Comparison of ENCODE assay signal across 8 cellular contexts in the genomic region with DNA sequence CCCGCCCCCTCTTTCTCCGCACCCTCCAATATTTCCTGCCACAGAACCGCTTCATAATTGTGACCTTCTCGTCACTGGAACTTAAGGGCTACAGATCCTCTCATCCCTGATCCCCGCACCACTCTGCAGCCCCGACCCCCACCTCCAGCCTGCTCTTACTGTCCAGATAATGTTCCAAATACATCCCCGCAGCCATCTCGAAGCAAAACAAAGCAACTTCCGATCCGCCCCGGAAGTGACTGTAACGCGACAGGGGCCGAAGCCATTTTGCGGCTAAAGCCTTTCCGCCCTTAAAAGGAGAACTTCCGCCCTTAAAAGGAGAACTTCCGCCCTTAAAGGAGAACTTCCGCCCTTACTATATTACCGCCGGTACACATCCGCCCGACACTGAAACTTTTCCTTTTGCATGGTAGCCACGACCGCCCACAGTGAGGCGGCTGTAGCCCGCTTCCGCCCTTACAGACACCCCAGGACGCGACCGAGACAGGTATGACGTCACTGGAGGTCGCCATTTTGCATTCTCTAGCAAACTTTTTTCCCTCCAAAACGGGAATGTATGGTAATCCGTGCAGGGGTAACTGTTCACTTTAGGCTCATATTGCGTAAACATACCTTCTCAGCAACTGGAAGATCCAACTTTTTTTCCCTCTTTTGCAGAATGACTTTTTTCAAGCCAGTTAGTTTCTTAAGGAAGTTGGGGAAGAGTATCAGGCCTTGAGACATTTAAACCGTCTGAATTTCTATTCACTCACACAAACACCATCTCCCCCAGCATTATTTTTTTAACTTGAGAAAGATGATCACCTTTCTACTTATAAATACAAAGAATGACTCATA. TPM values are rescaled to one million over a fixed set of nuclear protein-coding genes. Genes with fewer than 3 reads are reported as not detected.
DNase-seq lines count a peak whose midpoint lies in the region; ATAC-seq and TF ChIP-seq lines count a peak whose summit lies in the region.

A gene (minus strand): TSS at position 214 of the 837 bp plus-strand sequence. CDS start 18 bp downstream, at position 196.

- H3K27ac ChIP-seq in hepatocyte = peak within 1 kb of the TSS; percentile 77

- peaks cover 7% of the 10 kb centered on the region for H3K4me1 ChIP-seq in hepatocyte (ENCODE audit: insufficient read depth)

- no peaks in the 10 kb centered on the region for H3K36me3 ChIP-seq in hepatocyte (replicated peaks; ENCODE audit: insufficient read depth, low read depth)

- no peaks in the 10 kb centered on the region for H3K27me3 ChIP-seq in hepatocyte

- H3K4me3 ChIP-seq in hepatocyte = peak within 1 kb of the TSS; percentile 65

- no peaks in the 10 kb centered on the region for H3K9me2 ChIP-seq in hepatocyte (replicated peaks; ENCODE audit: insufficient read depth)

- ATAC-seq in GM18508 (IDR thresholded peaks at IDR 0.05; ENCODE audit: insufficient read depth, unreplicated experiment) (peak; percentile 72), HG03025 (IDR thresholded peaks at IDR 0.05; ENCODE audit: low FRiP score, unreplicated experiment) (peak; percentile 85)

- DNase-seq in NCI-H2081 (lab: John Stamatoyannopoulos, UW) (peak; percentile 98 to 100), T1000 (lab: John Stamatoyannopoulos, UW) (peak; percentile 92), astrocyte of the hippocampus (ENCODE audit: low read depth, low spot score) (peak; percentile 99), hepatocyte (ENCODE audit: low spot score) (peak; percentile 99), renal cortical epithelial cell (ENCODE audit: low read depth) (peak; percentile 99), cortex of kidney (lab: John Stamatoyannopoulos, UW) (no peak)

- 4% methylated on average over 36 of the region's 37 CpGs for WGBS in hepatocyte (ENCODE audit: low lambda C conversion rate, missing lambda C conversion rate)

- no peaks in the 10 kb centered on the region for H3K9me3 ChIP-seq in hepatocyte (ENCODE audit: low read depth)

- no peak for TF ChIP-seq CTCF in hepatocyte (IDR thresholded peaks at IDR 0.05; ENCODE audit: poor library complexity)

- peak within 1 kb of the TSS; percentile 83 for H2AFZ ChIP-seq in hepatocyte

- H3K4me2 ChIP-seq in hepatocyte = peak within 1 kb of the TSS; percentile 77

- H4K20me1 ChIP-seq in hepatocyte (ENCODE audit: insufficient read depth, poor library complexity, severe bottlenecking) = no peaks in the 10 kb centered on the region

- H3K79me2 ChIP-seq in hepatocyte = peaks cover 42% of the 10 kb centered on the region

RNA-seq across cellular contexts. Expression of the gene that starts here (rescaled TPM):
- total RNA-seq in hepatocyte (35.7 and 39.7 TPM in 2 replicates), renal cortical epithelial cell (45.3 and 67.6 TPM in 2 replicates)
- 38.9 and 42.9 TPM in 2 replicates for polyA plus RNA-seq in hepatocyte
